ENCODE assay signal across 2 cellular contexts in the genomic region with DNA sequence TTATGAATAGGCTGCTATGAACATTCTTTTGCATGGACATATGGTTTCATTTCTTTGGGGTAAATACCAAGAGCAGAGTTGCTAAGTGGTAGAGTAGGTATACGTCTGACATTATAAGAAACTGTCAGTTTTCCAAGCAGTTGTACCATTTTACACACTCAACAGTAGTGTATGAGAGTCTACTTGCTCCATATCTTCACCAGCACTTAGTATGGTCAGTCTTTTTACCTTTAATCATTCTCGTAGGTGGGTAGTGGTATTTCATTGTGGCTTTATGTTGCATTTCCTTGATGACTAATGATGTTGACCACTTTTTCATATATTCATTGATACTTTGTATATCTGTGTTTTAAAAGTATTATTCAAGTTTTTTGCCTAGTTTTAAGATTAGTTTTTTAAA.
TF ChIP-seq lines count a peak whose summit lies in the region.

No MANE protein-coding gene starts in this region.

TF ChIP-seq in HEK293, 187 proteins besides CTCF, POLR2A, EP300 and RAD21:
- TF ChIP-seq HOXD13 (CRISPR knock-in tag; IDR thresholded peaks at IDR 0.05; ENCODE audit: borderline replicate concordance) (no peak), ZNF184 (tag by site-specific recombination; IDR thresholded peaks at IDR 0.05) (peak; percentile 98)

TF ChIP-seq in K562, 482 proteins besides CTCF, POLR2A, EP300 and RAD21:
- TF ChIP-seq ZNF184 (CRISPR knock-in tag; IDR thresholded peaks at IDR 0.05) (peak; percentile 97), TRIM28 (IDR thresholded peaks at IDR 0.05) (peak; percentile 73; the same call in 1 of the 2 replicates), CBX3 (IDR thresholded peaks at IDR 0.05; ENCODE audit: borderline replicate concordance in 1 of 2, low read length in 2 of 2) (peak in 1 of 2 experiments; percentile 23; a peak in 1 of 3 replicates), RBM25 (IDR thresholded peaks at IDR 0.05; ENCODE audit: low read depth, low read length, severe bottlenecking) (peak; percentile 81), HLTF (IDR thresholded peaks at IDR 0.05) (peak; percentile 63; the same call in 1 of the 2 replicates), HDAC8 (tag; IDR thresholded peaks at IDR 0.05) (no peak), JUND (IDR thresholded peaks at IDR 0.05; ENCODE audit: borderline replicate concordance, low read depth, low read length) (no peak), JUND (tag; IDR thresholded peaks at IDR 0.05; ENCODE audit: borderline replicate concordance, low read depth, low read length) (no peak)
- TF ChIP-seq, protein P1, sequence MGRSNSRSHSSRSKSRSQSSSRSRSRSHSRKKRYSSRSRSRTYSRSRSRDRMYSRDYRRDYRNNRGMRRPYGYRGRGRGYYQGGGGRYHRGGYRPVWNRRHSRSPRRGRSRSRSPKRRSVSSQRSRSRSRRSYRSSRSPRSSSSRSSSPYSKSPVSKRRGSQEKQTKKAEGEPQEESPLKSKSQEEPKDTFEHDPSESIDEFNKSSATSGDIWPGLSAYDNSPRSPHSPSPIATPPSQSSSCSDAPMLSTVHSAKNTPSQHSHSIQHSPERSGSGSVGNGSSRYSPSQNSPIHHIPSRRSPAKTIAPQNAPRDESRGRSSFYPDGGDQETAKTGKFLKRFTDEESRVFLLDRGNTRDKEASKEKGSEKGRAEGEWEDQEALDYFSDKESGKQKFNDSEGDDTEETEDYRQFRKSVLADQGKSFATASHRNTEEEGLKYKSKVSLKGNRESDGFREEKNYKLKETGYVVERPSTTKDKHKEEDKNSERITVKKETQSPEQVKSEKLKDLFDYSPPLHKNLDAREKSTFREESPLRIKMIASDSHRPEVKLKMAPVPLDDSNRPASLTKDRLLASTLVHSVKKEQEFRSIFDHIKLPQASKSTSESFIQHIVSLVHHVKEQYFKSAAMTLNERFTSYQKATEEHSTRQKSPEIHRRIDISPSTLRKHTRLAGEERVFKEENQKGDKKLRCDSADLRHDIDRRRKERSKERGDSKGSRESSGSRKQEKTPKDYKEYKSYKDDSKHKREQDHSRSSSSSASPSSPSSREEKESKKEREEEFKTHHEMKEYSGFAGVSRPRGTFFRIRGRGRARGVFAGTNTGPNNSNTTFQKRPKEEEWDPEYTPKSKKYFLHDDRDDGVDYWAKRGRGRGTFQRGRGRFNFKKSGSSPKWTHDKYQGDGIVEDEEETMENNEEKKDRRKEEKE (IDR thresholded peaks at IDR 0.05; ENCODE audit: borderline replicate concordance in 1 of 2, control insufficient read depth in 1 of 2, low read depth in 2 of 2, low read length in 1 of 2), result no peak
